Comparison of ENCODE assay signal across 8 cellular contexts in genomic region chr7:2864999-2865670, GRCh38. TPM values are rescaled to one million over a fixed set of nuclear protein-coding genes. Genes with fewer than 3 reads are reported as not detected.
A peak's percentile ranks its signal among the peaks of the same experiment; 100 is the strongest.
DNase-seq lines count a peak whose midpoint lies in the region; ATAC-seq and TF ChIP-seq lines count a peak whose summit lies in the region.

No MANE protein-coding gene starts in this region.

- H3K27ac ChIP-seq in PC-3 (ENCODE audit: low read length) (no peak overlapping the region), esophagus squamous epithelium (peak overlapping the region in 1 of 4 donors; percentile 95), neural progenitor cell (no peak overlapping the region), substantia nigra (ENCODE audit: low read depth, low read length, poor library complexity, severe bottlenecking) (no peak overlapping the region)

- no peaks in the 10 kb centered on the region for H3K79me2 ChIP-seq in PC-3 (ENCODE audit: low read length)
- H3K79me2 ChIP-seq in neural progenitor cell (ENCODE audit: low read depth): no peaks in the 10 kb centered on the region

- TF ChIP-seq CTCF in HFF-Myc (IDR thresholded peaks at IDR 0.05; ENCODE audit: low read depth, low read length, missing control alignments): peak; percentile 87
- peak; percentile 96 for TF ChIP-seq CTCF in PC-3 (conservative IDR thresholded peaks at IDR 0.05; ENCODE audit: low read depth, low read length)
- peak; percentile 81 to 91 (median 87) for TF ChIP-seq CTCF in esophagus squamous epithelium (IDR thresholded peaks at IDR 0.05)
- TF ChIP-seq CTCF in neural progenitor cell (IDR thresholded peaks at IDR 0.05): peak; percentile 97

- H3K36me3 ChIP-seq in PC-3 (ENCODE audit: low read depth, low read length) (no peaks in the 10 kb centered on the region), esophagus squamous epithelium (no peaks in the 10 kb centered on the region), neural progenitor cell (no peaks in the 10 kb centered on the region)

- in situ Hi-C loops in Caki2 (cut with HindIII; ENCODE audit: low pct_unique_long_range_greater_than_20kb, low sequenced_read_pairs): no loop called here

- peak; percentile 50 for DNase-seq in Caki2 (ENCODE audit: low read depth)
- peak; percentile 59 for DNase-seq in HFF-Myc (ENCODE audit: extremely low read depth, low read depth)
- peak; percentile 65 for DNase-seq in PC-3
- DNase-seq in activated T-cell treated with anti-CD3 and anti-CD28 coated beads, Interleukin-2, amount 50 U/mL, for 24 hours: peak; percentile 84
- no peak for DNase-seq in esophagus squamous epithelium (lab: John Stamatoyannopoulos, UW)
- peak; percentile 79 for DNase-seq in neural progenitor cell (ENCODE audit: low spot score)
- peak in 36 of 49 donors; percentile 9 to 68 (median 41) for DNase-seq in substantia nigra (lab: John Stamatoyannopoulos, UW)

- CTCF ChIA-PET in PC-3 (lab: Charles Lee): interaction anchor here (1.5 kb wide), 1 partner anchor 11 kb away, joined by 4 read pairs; no protein-coding TSS in a partner anchor

- no peaks in the 10 kb centered on the region for H3K36me3 Mint-ChIP-seq in activated T-cell treated with anti-CD3 and anti-CD28 coated beads, Interleukin-2, amount 50 U/mL, for 24 hours (ENCODE audit: low read depth)
- H3K36me3 Mint-ChIP-seq in neural progenitor cell: no peaks in the 10 kb centered on the region

- no peak for TF ChIP-seq POLR2A in esophagus squamous epithelium (IDR thresholded peaks at IDR 0.05)

- H3K27me3 ChIP-seq in PC-3 (ENCODE audit: low read length) (no peaks in the 10 kb centered on the region), esophagus squamous epithelium (no peaks in the 10 kb centered on the region), neural progenitor cell (no peaks in the 10 kb centered on the region)

- no peak overlapping the region for H2AFZ ChIP-seq in PC-3 (ENCODE audit: low read length)
- H2AFZ ChIP-seq in neural progenitor cell (replicated peaks): no peak overlapping the region

- POLR2A ChIA-PET in PC-3 (lab: Charles Lee; ENCODE audit: unreplicated experiment): interaction anchor here (0.6 kb wide), 1 partner anchor 14 kb away, joined by 20 read pairs; no protein-coding TSS in a partner anchor

- no peaks in the 10 kb centered on the region for H3F3A ChIP-seq in PC-3 (ENCODE audit: low read length, unreplicated experiment)
- H3F3A ChIP-seq in neural progenitor cell (ENCODE audit: low read depth): peaks cover 4% of the 10 kb centered on the region

- no peaks in the 10 kb centered on the region for H4K20me1 ChIP-seq in PC-3 (ENCODE audit: low read length)
- no peaks in the 10 kb centered on the region for H4K20me1 ChIP-seq in neural progenitor cell (ENCODE audit: low read depth)

- no peak overlapping the region for H3K4me3 Mint-ChIP-seq in activated T-cell treated with anti-CD3 and anti-CD28 coated beads, Interleukin-2, amount 50 U/mL, for 24 hours
- no peak overlapping the region for H3K4me3 Mint-ChIP-seq in neural progenitor cell

- H3K4me3 ChIP-seq in HFF-Myc (replicated peaks; ENCODE audit: low read depth, low read length) (no peak overlapping the region), PC-3 (ENCODE audit: low read length) (no peak overlapping the region), esophagus squamous epithelium (no peak overlapping the region), neural progenitor cell (no peak overlapping the region)

- H3K27me3 Mint-ChIP-seq in activated T-cell treated with anti-CD3 and anti-CD28 coated beads, Interleukin-2, amount 50 U/mL, for 24 hours: no peaks in the 10 kb centered on the region
- peaks cover 11% of the 10 kb centered on the region for H3K27me3 Mint-ChIP-seq in neural progenitor cell (ENCODE audit: insufficient read depth, low read depth)

- H3K27ac Mint-ChIP-seq in activated T-cell treated with anti-CD3 and anti-CD28 coated beads, Interleukin-2, amount 50 U/mL, for 24 hours: peak overlapping the region; percentile 78
- no peak overlapping the region for H3K27ac Mint-ChIP-seq in neural progenitor cell

- H3K9me2 ChIP-seq in PC-3 (replicated peaks; ENCODE audit: low read length): no peaks in the 10 kb centered on the region

- ATAC-seq in PC-3 (no peak), HG03342 (IDR thresholded peaks at IDR 0.05; ENCODE audit: unreplicated experiment) (no peak)

- H3K9me3 Mint-ChIP-seq in activated T-cell treated with anti-CD3 and anti-CD28 coated beads, Interleukin-2, amount 50 U/mL, for 24 hours: no peaks in the 10 kb centered on the region
- no peaks in the 10 kb centered on the region for H3K9me3 Mint-ChIP-seq in neural progenitor cell

- H3K4me2 ChIP-seq in PC-3 (ENCODE audit: low read length) (no peak overlapping the region), neural progenitor cell (no peak overlapping the region)

- H3K9ac ChIP-seq in PC-3 (ENCODE audit: low read length) (no peak overlapping the region), neural progenitor cell (no peak overlapping the region)

- WGBS in esophagus squamous epithelium, 2 donors: 38 to 54% methylated on average over 12 of the region's 17 CpGs

- H3K4me1 ChIP-seq in PC-3 (ENCODE audit: insufficient read depth, low read length): peaks cover 26% of the 10 kb centered on the region
- peaks cover 3 to 44% (median 29%) of the 10 kb centered on the region in 3 donors for H3K4me1 ChIP-seq in esophagus squamous epithelium
- H3K4me1 ChIP-seq in neural progenitor cell: no peaks in the 10 kb centered on the region

- H3K9me3 ChIP-seq in PC-3 (ENCODE audit: low read length) (no peaks in the 10 kb centered on the region), esophagus squamous epithelium (no peaks in the 10 kb centered on the region), neural progenitor cell (ENCODE audit: low read depth) (no peaks in the 10 kb centered on the region)

- H3K4me1 Mint-ChIP-seq in activated T-cell treated with anti-CD3 and anti-CD28 coated beads, Interleukin-2, amount 50 U/mL, for 24 hours (ENCODE audit: low read depth): peaks cover 43% of the 10 kb centered on the region
- peaks cover 21% of the 10 kb centered on the region for H3K4me1 Mint-ChIP-seq in neural progenitor cell

- BruUV-seq in PC-3 (replicated peaks; lab: Mats Ljungman, UMichigan): no TSS peak

- intact Hi-C loops in PC-3 (cut with micrococcal nuclease) (loop anchor here (1.0 to 10.0 kb wide), 3 partner anchors 143 to 440 kb away; partner anchors contain the start of gene SDK1), esophagus squamous epithelium (cut with DNase I) (no loop called here)

RNA-seq across cellular contexts. Expression of gene GNA12, which starts 21.0 kb away (rescaled TPM):
- 38.1 and 62.7 TPM in 2 replicates for total RNA-seq in Caki2 (2014; rRNA removed; shearing (Covaris generic); ENCODE audit: low replicate concordance)
- total RNA-seq in PC-3 (2014; rRNA removed) (15.0 and 26.8 TPM in 2 replicates), esophagus squamous epithelium (10 to 100 TPM in 1 of 4 donors, 1 to 10 TPM in 3; 6.6 to 11.6 (median 7.6) TPM), neural progenitor cell (ENCODE audit: low replicate concordance) (32.2 and 34.7 TPM in 2 replicates)
